Comparison of ENCODE assay signal across 17 cellular contexts in the genomic region with DNA sequence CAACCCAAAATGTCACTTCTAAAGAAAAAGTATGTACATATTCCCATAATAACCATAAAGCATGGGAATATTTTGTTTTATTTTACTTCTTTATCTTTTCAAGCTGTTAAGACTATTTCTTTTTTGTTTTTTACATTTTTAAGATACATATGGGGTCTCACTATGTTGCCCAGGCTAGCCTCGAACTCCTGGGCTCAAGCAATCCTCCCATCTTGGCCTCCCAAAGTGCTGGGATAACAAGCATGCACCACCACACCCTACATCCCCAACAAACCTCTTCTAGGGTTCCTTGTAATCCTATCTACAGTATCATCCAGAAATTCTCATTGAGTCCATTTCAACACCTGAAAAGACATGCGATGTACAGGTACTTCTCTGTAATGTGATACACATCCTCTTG.
DNase-seq lines count a peak whose midpoint lies in the region; ATAC-seq and TF ChIP-seq lines count a peak whose summit lies in the region.
"Had no signal": no experiment of that assay in that cellular context is flagged by ENCODE, and none has a peak within 500 bp of the region (broad histone marks: within the 10 kb centered on the region; RNA-seq: fewer than 3 reads in every experiment).

No MANE protein-coding gene starts in this region.

- ATAC-seq in HG03135 (IDR thresholded peaks at IDR 0.05; ENCODE audit: unreplicated experiment), result no peak

- TF ChIP-seq CTCF in ascending aorta (IDR thresholded peaks at IDR 0.05), result no peak
- no peak for TF ChIP-seq CTCF in prostate gland (IDR thresholded peaks at IDR 0.05)
- no peak for TF ChIP-seq CTCF in tibial nerve (IDR thresholded peaks at IDR 0.05)

- H3K4me3 ChIP-seq in SK-N-MC (peak overlapping the region; percentile 60; the same call in 1 of the 2 replicates), ascending aorta (no peak overlapping the region), prostate gland (no peak overlapping the region), tibial nerve (no peak overlapping the region)
- H3K4me3 ChIP-seq: HAP-1 had no signal

- H3K36me3 ChIP-seq in SK-N-MC (ENCODE audit: insufficient read depth, low read length), result no peaks in the 10 kb centered on the region
- no peaks in the 10 kb centered on the region for H3K36me3 ChIP-seq in ascending aorta
- H3K36me3 ChIP-seq in prostate gland, result no peaks in the 10 kb centered on the region
- no peaks in the 10 kb centered on the region for H3K36me3 ChIP-seq in tibial nerve
- H3K36me3 ChIP-seq: HAP-1 had no signal

- H3K9ac ChIP-seq in SK-N-MC (ENCODE audit: insufficient read length), result no peak overlapping the region

- 95% methylated on average over 2 of the region's 2 CpGs for WGBS in prostate gland
- WGBS in tibial nerve, 2 donors, result 93 to 97% methylated on average over 2 of the region's 2 CpGs

- TF ChIP-seq EP300 in tibial nerve (IDR thresholded peaks at IDR 0.05), result no peak

- peak overlapping the region; percentile 92 for H3K27ac ChIP-seq in SK-N-MC
- H3K27ac ChIP-seq in ascending aorta, result peak overlapping the region; percentile 91 to 94
- peak overlapping the region; percentile 51 to 67 for H3K27ac ChIP-seq in prostate gland
- peak overlapping the region in 3 of 4 donors; percentile 34 to 81 (median 45) for H3K27ac ChIP-seq in tibial nerve
- H3K27ac ChIP-seq: HL-60 had no signal

- no peak for TF ChIP-seq POLR2A in prostate gland (IDR thresholded peaks at IDR 0.05)
- TF ChIP-seq POLR2A in tibial nerve (IDR thresholded peaks at IDR 0.05), result no peak

- no peaks in the 10 kb centered on the region for H3K27me3 ChIP-seq in ascending aorta
- H3K27me3 ChIP-seq in prostate gland (replicated peaks; ENCODE audit: insufficient read depth), result no peaks in the 10 kb centered on the region
- H3K27me3 ChIP-seq in tibial nerve, result no peaks in the 10 kb centered on the region

- intact Hi-C loops in ascending aorta (cut with DNase I), result loop anchor here (5.0 kb wide), 1 partner anchor 350 kb away; no protein-coding TSS in a partner anchor
- intact Hi-C loops in prostate gland (cut with DNase I), result no loop called here

- H3K9me3 ChIP-seq in SK-N-MC (ENCODE audit: low read depth, low read length) (no peaks in the 10 kb centered on the region), ascending aorta (no peaks in the 10 kb centered on the region), prostate gland (no peaks in the 10 kb centered on the region), tibial nerve (no peaks in the 10 kb centered on the region)
- H3K9me3 ChIP-seq: Caco-2, HAP-1 had no signal

- H3K4me1 ChIP-seq in ascending aorta, result peaks cover 25 to 50% of the 10 kb centered on the region in 2 donors
- peaks cover 11% of the 10 kb centered on the region for H3K4me1 ChIP-seq in prostate gland (replicated peaks)
- H3K4me1 ChIP-seq in tibial nerve, result peaks cover 0 to 51% (median 11%) of the 10 kb centered on the region in 4 donors
- H3K4me1 ChIP-seq: Caco-2 had no signal

- DNase-seq in SK-N-MC (ENCODE audit: low read depth, low spot score) (no peak), ascending aorta (ENCODE audit: low spot score in 2 of 2) (no peak), prostate gland (ENCODE audit: low spot score) (no peak), tibial nerve (ENCODE audit: low spot score in 2 of 2) (no peak), DMS53 (lab: John Stamatoyannopoulos, UW) (no peak)
- no peak for DNase-seq in stimulated activated CD4-positive, alpha-beta T cell treated with anti-CD3 and anti-CD28 coated beads, Interleukin-2, amount 100 ng/mL, for 24 hours
- DNase-seq: Caco-2; CD4-positive, CD25-positive, alpha-beta regulatory T cell; DMS153; Kasumi-1; NCI-H1105; NCI-H1694; NCI-H526 treated with DMSO at 0.1 percent for 48 hours; SHP77 had no signal
